ENCODE assay signal across 2 cellular contexts in genomic region chr19:40524655-40525054, GRCh38.
TF ChIP-seq lines count a peak whose summit lies in the region.

No MANE protein-coding gene starts in this region.

TF ChIP-seq in HEK293, 187 proteins besides CTCF, POLR2A, EP300 and RAD21:
- TF ChIP-seq ZNF664 (tag by site-specific recombination; IDR thresholded peaks at IDR 0.05) (peak; percentile 99), ZSCAN23 (tag by site-specific recombination; IDR thresholded peaks at IDR 0.05) (no peak)

TF ChIP-seq in H1, 55 proteins besides CTCF, POLR2A, EP300 and RAD21:
- TF ChIP-seq HDAC6 (IDR thresholded peaks at IDR 0.05; ENCODE audit: low read depth, low read length), result no peak
- no peak for TF ChIP-seq PHF8 (conservative IDR thresholded peaks at IDR 0.05; ENCODE audit: low read depth, low read length)
- no peak for TF ChIP-seq SP2 (IDR thresholded peaks at IDR 0.05; ENCODE audit: low read length)
- no peak for TF ChIP-seq CHD7 (IDR thresholded peaks at IDR 0.05; ENCODE audit: insufficient replicate concordance, low read length)
- TF ChIP-seq KDM1A (IDR thresholded peaks at IDR 0.05; ENCODE audit: borderline replicate concordance, low read length), result no peak
- TF ChIP-seq MAFK (IDR thresholded peaks at IDR 0.05; ENCODE audit: low read depth, low read length), result no peak
- TF ChIP-seq SP4 (IDR thresholded peaks at IDR 0.05; ENCODE audit: low read length), result no peak
- TF ChIP-seq RBBP5 (IDR thresholded peaks at IDR 0.05; ENCODE audit: borderline replicate concordance, low read depth, low read length), result no peak
- no peak for TF ChIP-seq KDM4A (IDR thresholded peaks at IDR 0.05; ENCODE audit: low read depth, low read length, severe bottlenecking)
- TF ChIP-seq SIX5 (IDR thresholded peaks at IDR 0.05; ENCODE audit: low read depth, low read length), result no peak
- TF ChIP-seq GTF2F1 (IDR thresholded peaks at IDR 0.05; ENCODE audit: borderline replicate concordance, low read depth, low read length), result no peak
- TF ChIP-seq USF2 (IDR thresholded peaks at IDR 0.05; ENCODE audit: low read length), result no peak
- TF ChIP-seq GABPA (IDR thresholded peaks at IDR 0.05; ENCODE audit: borderline replicate concordance, insufficient read depth, low read length), result no peak
- TF ChIP-seq ASH2L (IDR thresholded peaks at IDR 0.05; ENCODE audit: low read length), result no peak
- no peak for TF ChIP-seq JUND (IDR thresholded peaks at IDR 0.05; ENCODE audit: low read length)
- no peak for TF ChIP-seq ATF2 (IDR thresholded peaks at IDR 0.05; ENCODE audit: low read length)
- no peak for TF ChIP-seq SRF (IDR thresholded peaks at IDR 0.05; ENCODE audit: low read depth, low read length)
- no peak for TF ChIP-seq CREB1 (IDR thresholded peaks at IDR 0.05)
- no peak for TF ChIP-seq HDAC2 (IDR thresholded peaks at IDR 0.05; ENCODE audit: borderline replicate concordance in 1 of 2, low read depth in 2 of 2, low read length in 2 of 2)
TF ChIP-seq in H1: peak in this region for 0.
